Comparison of ENCODE assay signal across 8 cellular contexts in genomic region chr11:66465371-66466224, GRCh38. TPM values are rescaled to one million over a fixed set of nuclear protein-coding genes. Genes with fewer than 3 reads are reported as not detected.
DNase-seq lines count a peak whose midpoint lies in the region; ATAC-seq and TF ChIP-seq lines count a peak whose summit lies in the region.

No MANE protein-coding gene starts in this region.

- H3K36me3 Mint-ChIP-seq in activated CD4-positive, alpha-beta T cell treated with anti-CD3 and anti-CD28 coated beads, Interleukin-2, amount 10 ng/mL, durations not matched to agents 24 days and 14 days (ENCODE audit: low read depth) = peaks cover 4% of the 10 kb centered on the region
- H3K36me3 Mint-ChIP-seq in activated T-helper 17 cell treated with anti-CD3 and anti-CD28 coated beads, Interleukin-2, amount 50 U/mL, for 72 hours (ENCODE audit: low read depth) = peaks cover 11% of the 10 kb centered on the region
- no peaks in the 10 kb centered on the region for H3K36me3 Mint-ChIP-seq in immature natural killer cell

- TF ChIP-seq CTCF in suprapubic skin (IDR thresholded peaks at IDR 0.05) = no peak

- H3K27ac ChIP-seq in suprapubic skin = no peak overlapping the region

- peaks cover 22% of the 10 kb centered on the region for H3K4me1 ChIP-seq in suprapubic skin

- no peak for TF ChIP-seq EP300 in suprapubic skin (IDR thresholded peaks at IDR 0.05)

- H3K27ac Mint-ChIP-seq in activated CD4-positive, alpha-beta T cell treated with anti-CD3 and anti-CD28 coated beads, Interleukin-2, amount 10 ng/mL, durations not matched to agents 24 days and 14 days = peak overlapping the region; percentile 32
- peak overlapping the region; percentile 61 for H3K27ac Mint-ChIP-seq in activated T-helper 17 cell treated with anti-CD3 and anti-CD28 coated beads, Interleukin-2, amount 50 U/mL, for 72 hours
- peak overlapping the region; percentile 80 to 91 (median 89) for H3K27ac Mint-ChIP-seq in immature natural killer cell

- no peak for TF ChIP-seq POLR2A in suprapubic skin (IDR thresholded peaks at IDR 0.05)

- peaks cover 4% of the 10 kb centered on the region for H3K36me3 ChIP-seq in suprapubic skin

- H3K27me3 ChIP-seq in suprapubic skin = no peaks in the 10 kb centered on the region

- H3K9me3 Mint-ChIP-seq in activated CD4-positive, alpha-beta T cell treated with anti-CD3 and anti-CD28 coated beads, Interleukin-2, amount 10 ng/mL, durations not matched to agents 24 days and 14 days = peaks cover 6% of the 10 kb centered on the region
- H3K9me3 Mint-ChIP-seq in activated T-helper 17 cell treated with anti-CD3 and anti-CD28 coated beads, Interleukin-2, amount 50 U/mL, for 72 hours = no peaks in the 10 kb centered on the region
- no peaks in the 10 kb centered on the region for H3K9me3 Mint-ChIP-seq in immature natural killer cell

- WGBS in suprapubic skin = 35% methylated on average over 19 of the region's 19 CpGs

- intact Hi-C loops in activated CD4-positive, alpha-beta T cell treated with anti-CD3 and anti-CD28 coated beads, Interleukin-2, amount 10 ng/mL, durations not matched to agents 24 days and 14 days (cut with micrococcal nuclease) = loop anchor here (1.0 to 5.0 kb wide), 3 partner anchors 15 to 152 kb away; partner anchors contain the start of genes DPP3 and RBM14

- peaks cover 34% of the 10 kb centered on the region for H3K4me1 Mint-ChIP-seq in activated CD4-positive, alpha-beta T cell treated with anti-CD3 and anti-CD28 coated beads, Interleukin-2, amount 10 ng/mL, durations not matched to agents 24 days and 14 days
- H3K4me1 Mint-ChIP-seq in activated T-helper 17 cell treated with anti-CD3 and anti-CD28 coated beads, Interleukin-2, amount 50 U/mL, for 72 hours = peaks cover 10% of the 10 kb centered on the region
- H3K4me1 Mint-ChIP-seq in immature natural killer cell = peaks cover 19 to 23% of the 10 kb centered on the region in 2 donors

- no peaks in the 10 kb centered on the region for H3K9me3 ChIP-seq in suprapubic skin

- H3K4me3 ChIP-seq in suprapubic skin = peak overlapping the region; percentile 78

- H3K4me3 Mint-ChIP-seq in activated CD4-positive, alpha-beta T cell treated with anti-CD3 and anti-CD28 coated beads, Interleukin-2, amount 10 ng/mL, durations not matched to agents 24 days and 14 days = peak overlapping the region; percentile 92
- peak overlapping the region; percentile 73 for H3K4me3 Mint-ChIP-seq in activated T-helper 17 cell treated with anti-CD3 and anti-CD28 coated beads, Interleukin-2, amount 50 U/mL, for 72 hours
- H3K4me3 Mint-ChIP-seq in immature natural killer cell = peak overlapping the region; percentile 87 to 91 (median 88)

- no peak for ATAC-seq in activated T-helper 17 cell treated with anti-CD3 and anti-CD28 coated beads, Interleukin-2, amount 50 U/mL, for 72 hours (replicated peaks)
- ATAC-seq in HG02884 (IDR thresholded peaks at IDR 0.05; ENCODE audit: unreplicated experiment) = no peak

- no peaks in the 10 kb centered on the region for H3K27me3 Mint-ChIP-seq in activated CD4-positive, alpha-beta T cell treated with anti-CD3 and anti-CD28 coated beads, Interleukin-2, amount 10 ng/mL, durations not matched to agents 24 days and 14 days
- no peaks in the 10 kb centered on the region for H3K27me3 Mint-ChIP-seq in activated T-helper 17 cell treated with anti-CD3 and anti-CD28 coated beads, Interleukin-2, amount 50 U/mL, for 72 hours
- H3K27me3 Mint-ChIP-seq in immature natural killer cell (ENCODE audit: low read depth in 3 of 3) = peaks cover 2 to 7% (median 5%) of the 10 kb centered on the region in 3 donors

- no peak for DNase-seq in activated CD4-positive, alpha-beta T cell treated with anti-CD3 and anti-CD28 coated beads, Interleukin-2, amount 10 ng/mL, durations not matched to agents 24 days and 14 days
- DNase-seq in activated CD4-positive, alpha-beta T cell treated with anti-CD3 and anti-CD28 coated beads for 4 hours = no peak
- DNase-seq in immature natural killer cell (no peak), suprapubic skin (ENCODE audit: low spot score in 2 of 2) (no peak), NCI-H1694 treated with DMSO at 0.1 percent for 48 hours (lab: John Stamatoyannopoulos, UW) (no peak), NCI-H1694 (lab: John Stamatoyannopoulos, UW) (no peak)

RNA-seq across cellular contexts. Expression of gene PELI3, which starts 1.1 kb away (rescaled TPM):
- total RNA-seq in activated CD4-positive, alpha-beta T cell treated with anti-CD3 and anti-CD28 coated beads, Interleukin-2, amount 10 ng/mL, durations not matched to agents 24 days and 14 days = 16.1 and 18.3 TPM in 2 replicates
- total RNA-seq in activated T-helper 17 cell treated with anti-CD3 and anti-CD28 coated beads, Interleukin-2, amount 50 U/mL, for 72 hours = 10 to 100 TPM in 1 of 2 donors, 1 to 10 TPM in 1; 8.1 to 17.5 TPM
- polyA plus RNA-seq in immature natural killer cell = 1 to 10 TPM; 1.6 to 3.2 (median 1.7) TPM
- total RNA-seq in suprapubic skin = 10 to 100 TPM; 19.0 to 23.4 (median 20.5) TPM

RNA-seq across cellular contexts. Expression of gene DPP3, which starts 14.6 kb away (rescaled TPM):
- total RNA-seq in activated CD4-positive, alpha-beta T cell treated with anti-CD3 and anti-CD28 coated beads, Interleukin-2, amount 10 ng/mL, durations not matched to agents 24 days and 14 days = 97.1 and 106 TPM in 2 replicates
- 100 to 1,000 TPM in 1 of 2 donors, 10 to 100 TPM in 1; 67.9 to 117 TPM for total RNA-seq in activated T-helper 17 cell treated with anti-CD3 and anti-CD28 coated beads, Interleukin-2, amount 50 U/mL, for 72 hours
- 10 to 100 TPM; 44.5 to 54.2 (median 47.6) TPM for polyA plus RNA-seq in immature natural killer cell
- total RNA-seq in suprapubic skin = 10 to 100 TPM; 12.2 to 23.0 (median 22.2) TPM

RNA-seq across cellular contexts. Expression of gene MRPL11, which starts 26.9 kb away (rescaled TPM):
- 102 TPM in 2 replicates for total RNA-seq in activated CD4-positive, alpha-beta T cell treated with anti-CD3 and anti-CD28 coated beads, Interleukin-2, amount 10 ng/mL, durations not matched to agents 24 days and 14 days
- 100 to 1,000 TPM in 1 of 2 donors, 10 to 100 TPM in 1; 56.1 to 131 TPM for total RNA-seq in activated T-helper 17 cell treated with anti-CD3 and anti-CD28 coated beads, Interleukin-2, amount 50 U/mL, for 72 hours
- polyA plus RNA-seq in immature natural killer cell = 100 to 1,000 TPM in 1 of 3 donors, 10 to 100 TPM in 2; 53.6 to 118 (median 88.6) TPM
- 10 to 100 TPM; 22.0 to 42.0 (median 28.0) TPM for total RNA-seq in suprapubic skin

RNA-seq across cellular contexts. Expression of gene NPAS4, which starts 44.8 kb away (rescaled TPM):
- 0.09 TPM in 1 of 2 replicates, not detected in the other for total RNA-seq in activated CD4-positive, alpha-beta T cell treated with anti-CD3 and anti-CD28 coated beads, Interleukin-2, amount 10 ng/mL, durations not matched to agents 24 days and 14 days
- under 1 TPM; 0.21 to 0.28 TPM for total RNA-seq in activated T-helper 17 cell treated with anti-CD3 and anti-CD28 coated beads, Interleukin-2, amount 50 U/mL, for 72 hours
- not detected for polyA plus RNA-seq in immature natural killer cell
- total RNA-seq in suprapubic skin = not detected

RNA-seq across cellular contexts. Expression of gene BBS1, which starts 44.8 kb away (rescaled TPM):
- total RNA-seq in activated CD4-positive, alpha-beta T cell treated with anti-CD3 and anti-CD28 coated beads, Interleukin-2, amount 10 ng/mL, durations not matched to agents 24 days and 14 days = 17.6 and 18.3 TPM in 2 replicates
- 10 to 100 TPM; 16.4 to 17.2 TPM for total RNA-seq in activated T-helper 17 cell treated with anti-CD3 and anti-CD28 coated beads, Interleukin-2, amount 50 U/mL, for 72 hours
- polyA plus RNA-seq in immature natural killer cell = 1 to 10 TPM; 5.3 to 8.3 (median 6.2) TPM
- total RNA-seq in suprapubic skin = 10 to 100 TPM; 35.5 to 85.2 (median 57.0) TPM

Comparison
In these comparisons a context has a peak if more than half of its experiments do, and no peak if none do; other contexts are left out.
1. H3K27ac Mint-ChIP-seq: peak in every context shown above with its lines; median percentile 89 in immature natural killer cell; 61 in activated T-helper 17 cell treated with anti-CD3 and anti-CD28 coated beads, Interleukin-2, amount 50 U/mL, for 72 hours; 32 in activated CD4-positive, alpha-beta T cell treated with anti-CD3 and anti-CD28 coated beads, Interleukin-2, amount 10 ng/mL, durations not matched to agents 24 days and 14 days.